In the genomic region with DNA sequence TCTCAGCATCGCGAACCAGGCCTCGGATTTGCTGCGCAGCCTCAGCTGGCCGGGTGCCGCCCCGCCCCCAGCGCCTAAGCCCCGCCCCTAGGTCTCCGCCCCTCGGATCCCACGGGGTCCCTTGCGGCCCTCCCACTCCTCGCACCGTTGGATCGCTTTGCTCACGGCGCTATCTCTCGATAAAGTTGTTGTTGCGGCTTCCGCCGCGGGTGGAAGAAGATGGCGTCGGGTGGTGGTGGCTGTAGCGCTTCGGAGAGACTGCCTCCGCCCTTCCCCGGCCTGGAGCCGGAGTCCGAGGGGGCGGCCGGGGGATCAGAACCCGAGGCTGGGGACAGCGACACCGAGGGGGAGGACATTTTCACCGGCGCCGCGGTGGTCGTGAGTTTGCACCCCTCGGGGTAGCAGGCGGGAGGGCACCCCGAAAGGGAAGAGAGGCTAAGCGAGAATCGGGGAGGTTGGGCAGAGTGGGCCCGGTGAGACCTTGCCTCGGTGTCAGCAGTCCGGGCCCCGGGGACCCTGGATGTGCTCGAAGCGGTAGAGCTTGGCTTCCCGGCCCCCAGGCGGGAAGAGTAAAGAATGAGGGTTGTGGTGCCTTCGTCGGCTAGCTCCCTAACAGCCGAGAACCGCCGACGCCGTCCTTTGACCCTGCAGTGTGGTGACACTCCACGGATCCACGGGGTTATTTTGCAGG, we compare ENCODE assay signal across 8 cellular contexts. TPM values are rescaled to one million over a fixed set of nuclear protein-coding genes. Genes with fewer than 3 reads are reported as not detected.
A peak's percentile ranks its signal among the peaks of the same experiment; 100 is the strongest.
DNase-seq lines count a peak whose midpoint lies in the region; ATAC-seq and TF ChIP-seq lines count a peak whose summit lies in the region.

A gene with protein sequence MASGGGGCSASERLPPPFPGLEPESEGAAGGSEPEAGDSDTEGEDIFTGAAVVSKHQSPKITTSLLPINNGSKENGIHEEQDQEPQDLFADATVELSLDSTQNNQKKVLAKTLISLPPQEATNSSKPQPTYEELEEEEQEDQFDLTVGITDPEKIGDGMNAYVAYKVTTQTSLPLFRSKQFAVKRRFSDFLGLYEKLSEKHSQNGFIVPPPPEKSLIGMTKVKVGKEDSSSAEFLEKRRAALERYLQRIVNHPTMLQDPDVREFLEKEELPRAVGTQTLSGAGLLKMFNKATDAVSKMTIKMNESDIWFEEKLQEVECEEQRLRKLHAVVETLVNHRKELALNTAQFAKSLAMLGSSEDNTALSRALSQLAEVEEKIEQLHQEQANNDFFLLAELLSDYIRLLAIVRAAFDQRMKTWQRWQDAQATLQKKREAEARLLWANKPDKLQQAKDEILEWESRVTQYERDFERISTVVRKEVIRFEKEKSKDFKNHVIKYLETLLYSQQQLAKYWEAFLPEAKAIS (plus strand): TSS at position 188 of the 691 bp plus-strand sequence. CDS start 32 bp downstream, at position 220.

- peak within 1 kb of the TSS; percentile 99 for H3K27ac Mint-ChIP-seq in activated T-helper 17 cell treated with anti-CD3 and anti-CD28 coated beads, Interleukin-2, amount 50 U/mL, for 72 hours
- H3K27ac Mint-ChIP-seq in naive B cell, result peak within 1 kb of the TSS; percentile 98 to 100 (median 99)

- H3K36me3 ChIP-seq in GM23248 (ENCODE audit: low read depth) (no peaks in the 10 kb centered on the region), RWPE2 (ENCODE audit: low read depth) (peaks cover 4% of the 10 kb centered on the region; the same call in 1 of the 2 replicates)

- H3K9ac ChIP-seq in GM23248, result peak within 1 kb of the TSS; percentile 86

- H3K9me2 ChIP-seq in GM23248 (ENCODE audit: insufficient read depth), result no peaks in the 10 kb centered on the region

- H4K20me1 ChIP-seq in GM23248 (ENCODE audit: insufficient read depth), result peaks cover 2% of the 10 kb centered on the region; the same call in 1 of the 2 replicates

- peaks cover 29% of the 10 kb centered on the region for H3K36me3 Mint-ChIP-seq in activated T-helper 17 cell treated with anti-CD3 and anti-CD28 coated beads, Interleukin-2, amount 50 U/mL, for 72 hours (ENCODE audit: low read depth)
- no peaks in the 10 kb centered on the region for H3K36me3 Mint-ChIP-seq in naive B cell

- H3K4me3 Mint-ChIP-seq in activated T-helper 17 cell treated with anti-CD3 and anti-CD28 coated beads, Interleukin-2, amount 50 U/mL, for 72 hours, result peak within 1 kb of the TSS; percentile 97
- peak within 1 kb of the TSS; percentile 97 to 100 (median 99) for H3K4me3 Mint-ChIP-seq in naive B cell

- H2AFZ ChIP-seq in GM23248, result peak within 1 kb of the TSS; percentile 85

- H3K27me3 Mint-ChIP-seq in activated T-helper 17 cell treated with anti-CD3 and anti-CD28 coated beads, Interleukin-2, amount 50 U/mL, for 72 hours, result no peaks in the 10 kb centered on the region
- no peaks in the 10 kb centered on the region for H3K27me3 Mint-ChIP-seq in naive B cell

- H3K4me1 Mint-ChIP-seq in activated T-helper 17 cell treated with anti-CD3 and anti-CD28 coated beads, Interleukin-2, amount 50 U/mL, for 72 hours, result peaks cover 25% of the 10 kb centered on the region
- H3K4me1 Mint-ChIP-seq in naive B cell, result peaks cover 51 to 86% (median 72%) of the 10 kb centered on the region in 3 donors

- no peaks in the 10 kb centered on the region for H3K9me3 Mint-ChIP-seq in activated T-helper 17 cell treated with anti-CD3 and anti-CD28 coated beads, Interleukin-2, amount 50 U/mL, for 72 hours
- H3K9me3 Mint-ChIP-seq in naive B cell, result no peaks in the 10 kb centered on the region

- H3K27ac ChIP-seq in GM23248, result peak within 1 kb of the TSS; percentile 69
- H3K27ac ChIP-seq in RWPE2 (ENCODE audit: poor library complexity, severe bottlenecking), result peak within 1 kb of the TSS; percentile 72

- peaks cover 84% of the 10 kb centered on the region for H3K79me2 ChIP-seq in GM23248 (ENCODE audit: insufficient read depth)

- peak; percentile 47 for DNase-seq in DMS153 treated with DMSO at 0.1 percent for 48 hours (lab: John Stamatoyannopoulos, UW; ENCODE audit: unreplicated experiment)
- peak; percentile 98 for DNase-seq in GM23248
- DNase-seq in M059J (ENCODE audit: low read depth), result peak; percentile 90
- peak; percentile 97 for DNase-seq in RWPE2 (ENCODE audit: low spot score)
- peak; percentile 94 for DNase-seq in fibroblast of gingiva (ENCODE audit: low read depth)
- peak; percentile 94 for DNase-seq in naive B cell
- DNase-seq in stimulated activated CD8-positive, alpha-beta memory T cell treated with anti-CD3 and anti-CD28 coated beads, Interleukin-7, amount 100 ng/mL, for 48 hours (ENCODE audit: extremely low read depth in 1 of 2, low read depth in 1 of 2), result peak; percentile 91 to 92

- H3K4me1 ChIP-seq in GM23248 (ENCODE audit: insufficient read depth) (peaks cover 39% of the 10 kb centered on the region), RWPE2 (ENCODE audit: insufficient read depth, poor library complexity, severe bottlenecking) (peaks cover 20% of the 10 kb centered on the region)

- peak within 1 kb of the TSS; percentile 96 for H3K4me2 ChIP-seq in GM23248 (ENCODE audit: unreplicated experiment)

- H3K4me3 ChIP-seq in GM23248, result peak within 1 kb of the TSS; percentile 88
- H3K4me3 ChIP-seq in RWPE2 (ENCODE audit: severe bottlenecking), result peak within 1 kb of the TSS; percentile 83

- 1% methylated on average over 53 to 63 of the region's 63 CpGs for WGBS in GM23248 (ENCODE audit: low coverage in 1 of 2, low lambda C conversion rate in 2 of 2, missing lambda C conversion rate in 2 of 2), 2 experiments

- H3K9me3 ChIP-seq in GM23248 (ENCODE audit: low read depth) (no peaks in the 10 kb centered on the region), RWPE2 (ENCODE audit: severe bottlenecking) (no peaks in the 10 kb centered on the region)

- ATAC-seq in RWPE2 (ENCODE audit: low read depth) (peak; percentile 53), naive B cell (ENCODE audit: low read depth in 2 of 2) (peak; percentile 65 to 69)
- ATAC-seq in activated T-helper 17 cell treated with anti-CD3 and anti-CD28 coated beads, Interleukin-2, amount 50 U/mL, for 72 hours (replicated peaks), result peak; percentile 67

- no peak for TF ChIP-seq CTCF in RWPE2 (IDR thresholded peaks at IDR 0.05; ENCODE audit: poor library complexity, severe bottlenecking)

- peaks cover 22% of the 10 kb centered on the region for H3F3A ChIP-seq in GM23248 (ENCODE audit: insufficient read depth)

- H3K27me3 ChIP-seq in GM23248 (replicated peaks; ENCODE audit: insufficient read depth) (no peaks in the 10 kb centered on the region), RWPE2 (ENCODE audit: insufficient read depth, poor library complexity, severe bottlenecking) (no peaks in the 10 kb centered on the region)

- in situ Hi-C loops in GM23248 (cut with MboI), result no loop called here

RNA-seq across cellular contexts. Expression of the gene that starts here (rescaled TPM):
- 34.9 and 40.5 TPM in 2 replicates for total RNA-seq in GM23248 (2014; rRNA removed; shearing (Covaris generic))
- polyA plus RNA-seq in GM23248 (2016; fragmentation: Nextera tagmentation; extraction: Ambion mirVana), result 102 and 103 TPM in 2 replicates
- total RNA-seq in M059J (2014; rRNA removed; shearing (Covaris generic)), result 21.9 and 29.8 TPM in 2 replicates
- 100 to 1,000 TPM in 1 of 2 donors, 10 to 100 TPM in 1; 91.3 to 126 TPM for total RNA-seq in activated T-helper 17 cell treated with anti-CD3 and anti-CD28 coated beads, Interleukin-2, amount 50 U/mL, for 72 hours
- 100 to 1,000 TPM in 2 of 6 donors, 10 to 100 TPM in 4; 56.3 to 109 (median 78.0) TPM for polyA plus RNA-seq in naive B cell (ENCODE audit: low read depth in 6 of 6)

Comparison
In these comparisons a context has a peak if more than half of its experiments do, and no peak if none do; other contexts are left out.
1. Peak in every context shown above with its lines: DNase-seq, ATAC-seq, H3K4me3 ChIP-seq and H3K27ac ChIP-seq.
2. DNase-seq: peak in every context shown above with its lines; median percentile 98 in GM23248; 97 in RWPE2; 94 in fibroblast of gingiva; 94 in naive B cell; 92 in stimulated activated CD8-positive, alpha-beta memory T cell treated with anti-CD3 and anti-CD28 coated beads, Interleukin-7, amount 100 ng/mL, for 48 hours; 90 in M059J; 47 in DMS153 treated with DMSO at 0.1 percent for 48 hours.